ENCODE assay signal across 14 cellular contexts in the genomic region with DNA sequence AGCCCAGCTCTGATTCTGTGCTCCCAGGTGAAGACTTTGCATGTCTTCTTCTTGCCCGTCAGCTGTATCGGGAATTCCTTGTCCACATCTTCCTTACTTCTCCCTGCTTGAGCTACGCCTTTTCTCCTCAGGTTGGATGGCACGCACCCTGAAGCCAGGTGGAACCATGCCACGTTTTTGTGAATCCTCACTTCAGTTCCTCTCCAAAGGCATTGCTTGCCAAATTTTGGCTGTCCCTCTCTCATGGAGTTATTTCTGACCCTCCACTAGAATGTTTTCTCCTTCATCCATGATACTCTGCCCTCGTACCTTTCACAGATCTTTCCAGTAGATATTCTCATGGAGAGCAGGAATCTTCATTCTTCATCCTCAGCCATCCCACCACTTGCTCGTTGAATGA. TPM values are rescaled to one million over a fixed set of nuclear protein-coding genes. Genes with fewer than 3 reads are reported as not detected.
DNase-seq lines count a peak whose midpoint lies in the region; ATAC-seq and TF ChIP-seq lines count a peak whose summit lies in the region.
"Had no signal": no experiment of that assay in that cellular context is flagged by ENCODE, and none has a peak within 500 bp of the region (broad histone marks: within the 10 kb centered on the region; RNA-seq: fewer than 3 reads in every experiment).

No MANE protein-coding gene starts in this region.

- peaks cover 21% of the 10 kb centered on the region for H3K36me3 Mint-ChIP-seq in activated naive CD8-positive, alpha-beta T cell
- H3K36me3 Mint-ChIP-seq in activated naive CD8-positive, alpha-beta T cell treated with anti-CD3 and anti-CD28 coated beads, Interleukin-2, amount 50 U/mL, for 24 hours (ENCODE audit: low read depth), result peaks cover 51% of the 10 kb centered on the region
- H3K36me3 Mint-ChIP-seq in stimulated activated naive CD8-positive, alpha-beta T cell treated with anti-CD3 and anti-CD28 coated beads, Interleukin-15, Interleukin-2, amounts not matched to agents 100 ng/mL and 50 ng/mL, for 24 hours (ENCODE audit: low read depth), result peaks cover 68% of the 10 kb centered on the region
- H3K36me3 Mint-ChIP-seq in endothelial cell (ENCODE audit: low read depth, unreplicated experiment), result peaks cover 12% of the 10 kb centered on the region
- peaks cover 10 to 80% (median 29%) of the 10 kb centered on the region in 3 donors for H3K36me3 Mint-ChIP-seq in naive thymus-derived CD8-positive, alpha-beta T cell

- no peak overlapping the region for H3K4me3 Mint-ChIP-seq in activated naive CD8-positive, alpha-beta T cell
- H3K4me3 Mint-ChIP-seq in activated naive CD8-positive, alpha-beta T cell treated with anti-CD3 and anti-CD28 coated beads, Interleukin-2, amount 50 U/mL, for 24 hours, result no peak overlapping the region
- no peak overlapping the region for H3K4me3 Mint-ChIP-seq in stimulated activated naive CD8-positive, alpha-beta T cell treated with anti-CD3 and anti-CD28 coated beads, Interleukin-15, Interleukin-2, amounts not matched to agents 100 ng/mL and 50 ng/mL, for 24 hours
- no peak overlapping the region for H3K4me3 Mint-ChIP-seq in stimulated activated naive CD8-positive, alpha-beta T cell treated with anti-CD3 and anti-CD28 coated beads, Interleukin-15, amount 100 ng/mL, for 72 hours
- peak overlapping the region; percentile 33 for H3K4me3 Mint-ChIP-seq in endothelial cell (ENCODE audit: unreplicated experiment)
- H3K4me3 Mint-ChIP-seq in naive thymus-derived CD8-positive, alpha-beta T cell, result no peak overlapping the region
- H3K4me3 Mint-ChIP-seq: CD4-positive, CD25-positive, alpha-beta regulatory T cell had no signal

- H3K4me1 Mint-ChIP-seq in activated naive CD8-positive, alpha-beta T cell (ENCODE audit: low read depth), result peaks cover 12% of the 10 kb centered on the region
- H3K4me1 Mint-ChIP-seq in activated naive CD8-positive, alpha-beta T cell treated with anti-CD3 and anti-CD28 coated beads, Interleukin-2, amount 50 U/mL, for 24 hours, result peaks cover 1% of the 10 kb centered on the region
- H3K4me1 Mint-ChIP-seq in stimulated activated naive CD8-positive, alpha-beta T cell treated with anti-CD3 and anti-CD28 coated beads, Interleukin-15, Interleukin-2, amounts not matched to agents 100 ng/mL and 50 ng/mL, for 24 hours (ENCODE audit: low read depth), result peaks cover under 1% of the 10 kb centered on the region
- H3K4me1 Mint-ChIP-seq in stimulated activated naive CD8-positive, alpha-beta T cell treated with anti-CD3 and anti-CD28 coated beads, Interleukin-15, amount 100 ng/mL, for 72 hours, result peaks cover 5% of the 10 kb centered on the region
- peaks cover 31% of the 10 kb centered on the region for H3K4me1 Mint-ChIP-seq in endothelial cell (ENCODE audit: unreplicated experiment)
- H3K4me1 Mint-ChIP-seq in naive thymus-derived CD8-positive, alpha-beta T cell, result peaks cover 11 to 24% (median 15%) of the 10 kb centered on the region in 4 donors

- peak overlapping the region; percentile 35 for H3K27ac Mint-ChIP-seq in activated naive CD8-positive, alpha-beta T cell
- no peak overlapping the region for H3K27ac Mint-ChIP-seq in activated naive CD8-positive, alpha-beta T cell treated with anti-CD3 and anti-CD28 coated beads, Interleukin-2, amount 50 U/mL, for 24 hours
- peak overlapping the region; percentile 31 for H3K27ac Mint-ChIP-seq in stimulated activated naive CD8-positive, alpha-beta T cell treated with anti-CD3 and anti-CD28 coated beads, Interleukin-15, Interleukin-2, amounts not matched to agents 100 ng/mL and 50 ng/mL, for 24 hours
- no peak overlapping the region for H3K27ac Mint-ChIP-seq in stimulated activated naive CD8-positive, alpha-beta T cell treated with anti-CD3 and anti-CD28 coated beads, Interleukin-15, amount 100 ng/mL, for 72 hours
- H3K27ac Mint-ChIP-seq in endothelial cell (ENCODE audit: unreplicated experiment), result peak overlapping the region; percentile 33
- peak overlapping the region in 1 of 10 donors; percentile 75 for H3K27ac Mint-ChIP-seq in naive thymus-derived CD8-positive, alpha-beta T cell

- no peaks in the 10 kb centered on the region for H3K27me3 Mint-ChIP-seq in activated naive CD8-positive, alpha-beta T cell
- H3K27me3 Mint-ChIP-seq in activated naive CD8-positive, alpha-beta T cell treated with anti-CD3 and anti-CD28 coated beads, Interleukin-2, amount 50 U/mL, for 24 hours, result no peaks in the 10 kb centered on the region
- no peaks in the 10 kb centered on the region for H3K27me3 Mint-ChIP-seq in stimulated activated naive CD8-positive, alpha-beta T cell treated with anti-CD3 and anti-CD28 coated beads, Interleukin-15, Interleukin-2, amounts not matched to agents 100 ng/mL and 50 ng/mL, for 24 hours
- no peaks in the 10 kb centered on the region for H3K27me3 Mint-ChIP-seq in stimulated activated naive CD8-positive, alpha-beta T cell treated with anti-CD3 and anti-CD28 coated beads, Interleukin-15, amount 100 ng/mL, for 72 hours
- peaks cover 3% of the 10 kb centered on the region for H3K27me3 Mint-ChIP-seq in endothelial cell (ENCODE audit: unreplicated experiment)
- H3K27me3 Mint-ChIP-seq in naive thymus-derived CD8-positive, alpha-beta T cell, result no peaks in the 10 kb centered on the region
- H3K27me3 Mint-ChIP-seq: CD4-positive, CD25-positive, alpha-beta regulatory T cell had no signal

- no peak for DNase-seq in activated naive CD8-positive, alpha-beta T cell treated with anti-CD3 and anti-CD28 coated beads, Interleukin-2, amount 50 U/mL, for 24 hours
- DNase-seq in stimulated activated naive CD8-positive, alpha-beta T cell treated with anti-CD3 and anti-CD28 coated beads, Interleukin-15, amount 100 ng/mL, for 72 hours, result no peak
- no peak for DNase-seq in endothelial cell (ENCODE audit: low spot score)
- no peak for DNase-seq in naive thymus-derived CD8-positive, alpha-beta T cell
- DNase-seq: ACHN; CD4-positive, CD25-positive, alpha-beta regulatory T cell; DMS 273 treated with DMSO at 0.1 percent for 48 hours; GM23248; H7 had no signal

- no peak for ATAC-seq in activated naive CD8-positive, alpha-beta T cell treated with anti-CD3 and anti-CD28 coated beads, Interleukin-2, amount 50 U/mL, for 24 hours
- no peak for ATAC-seq in stimulated activated naive CD8-positive, alpha-beta T cell treated with anti-CD3 and anti-CD28 coated beads, Interleukin-15, amount 100 ng/mL, for 72 hours
- no peak for ATAC-seq in naive thymus-derived CD8-positive, alpha-beta T cell
- no peak for ATAC-seq in GM21526 (IDR thresholded peaks at IDR 0.05; ENCODE audit: low FRiP score, unreplicated experiment)
- ATAC-seq: GM12878, HepG2 had no signal

- TF ChIP-seq CTCF in endothelial cell (IDR thresholded peaks at IDR 0.05; ENCODE audit: unreplicated experiment), result no peak

- POLR2A ChIA-PET in naive thymus-derived CD8-positive, alpha-beta T cell (lab: Charles Lee), result no interaction called here

- H3K9me3 Mint-ChIP-seq in activated naive CD8-positive, alpha-beta T cell (ENCODE audit: low read depth), result no peaks in the 10 kb centered on the region
- no peaks in the 10 kb centered on the region for H3K9me3 Mint-ChIP-seq in activated naive CD8-positive, alpha-beta T cell treated with anti-CD3 and anti-CD28 coated beads, Interleukin-2, amount 50 U/mL, for 24 hours
- no peaks in the 10 kb centered on the region for H3K9me3 Mint-ChIP-seq in stimulated activated naive CD8-positive, alpha-beta T cell treated with anti-CD3 and anti-CD28 coated beads, Interleukin-15, Interleukin-2, amounts not matched to agents 100 ng/mL and 50 ng/mL, for 24 hours
- no peaks in the 10 kb centered on the region for H3K9me3 Mint-ChIP-seq in stimulated activated naive CD8-positive, alpha-beta T cell treated with anti-CD3 and anti-CD28 coated beads, Interleukin-15, amount 100 ng/mL, for 72 hours
- H3K9me3 Mint-ChIP-seq in endothelial cell (ENCODE audit: unreplicated experiment), result no peaks in the 10 kb centered on the region
- H3K9me3 Mint-ChIP-seq in naive thymus-derived CD8-positive, alpha-beta T cell, result no peaks in the 10 kb centered on the region
- H3K9me3 Mint-ChIP-seq: CD4-positive, CD25-positive, alpha-beta regulatory T cell had no signal

RNA-seq across cellular contexts. Expression of a gene that starts 20.2 kb away (rescaled TPM):
- 21.0 TPM for total RNA-seq in endothelial cell (ENCODE audit: unreplicated experiment)
- 10 to 100 TPM; 53.9 to 55.8 TPM for total RNA-seq in naive thymus-derived CD8-positive, alpha-beta T cell
- polyA plus RNA-seq in naive thymus-derived CD8-positive, alpha-beta T cell, result 1 to 10 TPM; 1.8 to 2.6 (median 2.6) TPM

Comparison
In these comparisons a context has a peak if more than half of its experiments do, and no peak if none do; other contexts are left out.
1. H3K27ac Mint-ChIP-seq: peak in activated naive CD8-positive, alpha-beta T cell (single experiment), stimulated activated naive CD8-positive, alpha-beta T cell treated with anti-CD3 and anti-CD28 coated beads, Interleukin-15, Interleukin-2, amounts not matched to agents 100 ng/mL and 50 ng/mL, for 24 hours (single experiment) and endothelial cell (single experiment); none in activated naive CD8-positive, alpha-beta T cell treated with anti-CD3 and anti-CD28 coated beads, Interleukin-2, amount 50 U/mL, for 24 hours (single experiment) and stimulated activated naive CD8-positive, alpha-beta T cell treated with anti-CD3 and anti-CD28 coated beads, Interleukin-15, amount 100 ng/mL, for 72 hours (0 of 2).